ENCODE assay signal across 8 cellular contexts in the genomic region with DNA sequence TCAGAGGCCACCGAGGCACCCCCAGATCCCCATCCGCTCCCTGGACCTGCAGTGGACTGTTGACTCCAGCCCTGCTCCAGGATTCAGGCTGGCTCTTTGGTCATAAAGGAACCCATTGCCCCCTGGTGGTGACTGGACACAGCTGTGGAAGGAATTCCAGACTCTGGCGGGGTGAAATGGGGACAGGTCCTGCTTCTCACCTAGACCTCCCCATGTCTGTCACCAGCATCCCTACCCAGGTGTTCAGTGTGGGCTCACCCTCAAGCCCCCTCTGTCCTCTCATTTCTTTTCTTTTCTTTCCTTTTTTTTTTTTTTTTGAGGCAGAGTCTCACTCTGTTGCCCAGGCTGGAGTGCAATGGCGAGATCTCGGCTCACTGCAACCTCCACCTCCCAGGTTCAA. TPM values are rescaled to one million over a fixed set of nuclear protein-coding genes. Genes with fewer than 3 reads are reported as not detected.
A peak's percentile ranks its signal among the peaks of the same experiment; 100 is the strongest.
DNase-seq lines count a peak whose midpoint lies in the region; ATAC-seq and TF ChIP-seq lines count a peak whose summit lies in the region.

No MANE protein-coding gene starts in this region.

- H3K4me3 ChIP-seq in Karpas-422 (ENCODE audit: low read length) (no peak overlapping the region), foreskin fibroblast (ENCODE audit: low read depth in 1 of 2, low read length in 2 of 2) (no peak overlapping the region)

- H3K27ac ChIP-seq in Karpas-422 (ENCODE audit: low read length) = no peak overlapping the region

- intact Hi-C loops in Calu3 (cut with micrococcal nuclease; ENCODE audit: unreplicated experiment) = loop anchor here (2.0 kb wide), 1 partner anchor 82 kb away; no protein-coding TSS in a partner anchor

- H2AFZ ChIP-seq in Karpas-422 (ENCODE audit: low read length) = no peak overlapping the region

- H3K9me3 Mint-ChIP-seq in Calu3 (ENCODE audit: low read depth, unreplicated experiment) = no peaks in the 10 kb centered on the region

- H3K9me3 ChIP-seq in Karpas-422 (ENCODE audit: low read length) = no peaks in the 10 kb centered on the region

- no peak for ATAC-seq in GM19328 (IDR thresholded peaks at IDR 0.05; ENCODE audit: unreplicated experiment)
- ATAC-seq in HG02885 (IDR thresholded peaks at IDR 0.05; ENCODE audit: poor library complexity, unreplicated experiment) = no peak

- no peaks in the 10 kb centered on the region for H3K9me2 ChIP-seq in Karpas-422 (replicated peaks; ENCODE audit: insufficient read depth, low read length)

- H3K36me3 Mint-ChIP-seq in Calu3 (ENCODE audit: insufficient read depth, unreplicated experiment) = no peaks in the 10 kb centered on the region

- DNase-seq in Calu3 (peak; percentile 79), Karpas-422 (peak; percentile 80), RPMI8226 (peak; percentile 86), foreskin fibroblast (peak; percentile 68 to 88), occipital lobe (lab: John Stamatoyannopoulos, UW) (peak; percentile 63)
- DNase-seq in activated gamma-delta T cell treated with anti-CD3 and anti-CD28 coated beads, Interleukin-2, amount 50 U/mL, for 16 hours (ENCODE audit: low read depth) = peak; percentile 48

- no peak overlapping the region for H3K4me2 ChIP-seq in Karpas-422 (ENCODE audit: low read depth, low read length, poor library complexity, severe bottlenecking)

- CTCF ChIA-PET in Calu3 (lab: Charles Lee) = interaction anchor here (1.0 to 1.6 kb wide), 2 partner anchors 61 to 130 kb away, joined by 3 to 4 read pairs; a partner anchor contains a TSS

- H3K27me3 ChIP-seq in Karpas-422 (ENCODE audit: low read length) = no peaks in the 10 kb centered on the region

- H3K9ac ChIP-seq in Karpas-422 (ENCODE audit: low read length) = no peak overlapping the region

- H3K79me2 ChIP-seq in Karpas-422 (ENCODE audit: low read length) = no peaks in the 10 kb centered on the region

- no peak overlapping the region for H3K27ac Mint-ChIP-seq in Calu3 (ENCODE audit: unreplicated experiment)

- H3K36me3 ChIP-seq in Karpas-422 (ENCODE audit: insufficient read depth, low read length) = no peaks in the 10 kb centered on the region

- H3K27me3 Mint-ChIP-seq in Calu3 (ENCODE audit: unreplicated experiment) = no peaks in the 10 kb centered on the region

- no peak overlapping the region for H3K4me3 Mint-ChIP-seq in Calu3 (ENCODE audit: low read depth, unreplicated experiment)

- TF ChIP-seq CTCF in Calu3 (IDR thresholded peaks at IDR 0.05; ENCODE audit: unreplicated experiment) (peak; percentile 59), foreskin fibroblast (IDR thresholded peaks at IDR 0.05; ENCODE audit: low read depth, low read length) (peak; percentile 94)

- peaks cover 13% of the 10 kb centered on the region for H3K4me1 Mint-ChIP-seq in Calu3 (ENCODE audit: low read depth, unreplicated experiment)

- H3K4me1 ChIP-seq in Karpas-422 (ENCODE audit: low read length) = no peaks in the 10 kb centered on the region

- no TSS peak for BruUV-seq in Calu3 (replicated peaks; lab: Mats Ljungman, UMichigan)

- no peaks in the 10 kb centered on the region for H4K20me1 ChIP-seq in Karpas-422 (ENCODE audit: insufficient read depth, low read depth, low read length)

RNA-seq across cellular contexts. Expression of a gene that starts 25.5 kb away (rescaled TPM):
- total RNA-seq in Calu3 (2022) (5.9 and 7.5 TPM in 2 replicates), occipital lobe (78.5 TPM)
- total RNA-seq in Karpas-422 (2014; rRNA removed; shearing (Covaris generic); ENCODE audit: low replicate concordance) = 3.1 and 3.6 TPM in 2 replicates
